ENCODE assay signal across 1 cellular context in genomic region chr3:184822654-184823053, GRCh38.
TF ChIP-seq lines count a peak whose summit lies in the region.

No MANE protein-coding gene starts in this region.

TF ChIP-seq in GM23338, 12 proteins besides CTCF, POLR2A, EP300 and RAD21 (continued from another document):
- no peak for TF ChIP-seq ZNF462 (CRISPR knock-in tag; IDR thresholded peaks at IDR 0.05)
